In the genomic region with DNA sequence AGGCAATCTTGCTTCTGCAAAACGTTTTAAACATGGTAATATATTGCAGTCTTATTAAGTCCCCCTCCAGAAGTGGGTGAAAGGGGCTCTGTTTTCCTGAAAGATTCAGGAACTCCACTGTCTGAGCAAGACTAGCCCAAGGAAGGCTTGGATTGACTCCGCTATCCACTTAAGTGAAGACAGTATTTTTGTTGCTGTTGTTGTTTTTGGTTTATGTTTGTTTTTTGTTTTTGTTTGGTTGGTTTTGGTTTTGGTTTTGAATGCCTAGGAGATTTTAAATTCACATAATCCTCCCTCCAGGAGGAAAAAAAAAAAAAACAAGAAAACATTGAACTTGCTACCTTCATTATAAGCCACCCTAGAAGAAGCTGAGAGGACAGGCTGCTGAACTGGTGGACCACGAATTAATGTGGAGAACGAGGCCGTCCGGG, we compare ENCODE assay signal across 9 cellular contexts. TPM values are rescaled to one million over a fixed set of nuclear protein-coding genes. Genes with fewer than 3 reads are reported as not detected.
DNase-seq lines count a peak whose midpoint lies in the region; ATAC-seq and TF ChIP-seq lines count a peak whose summit lies in the region.
"Had no signal": no experiment of that assay in that cellular context is flagged by ENCODE, and none has a peak within 500 bp of the region (broad histone marks: within the 10 kb centered on the region; RNA-seq: fewer than 3 reads in every experiment).

No MANE protein-coding gene starts in this region.

- ATAC-seq in Right ventricle myocardium superior (ENCODE audit: poor library complexity) (no peak), upper lobe of right lung (no peak), HG02884 (IDR thresholded peaks at IDR 0.05; ENCODE audit: unreplicated experiment) (no peak)

- no peak overlapping the region for H3K27ac ChIP-seq in cardiac muscle cell
- peak overlapping the region; percentile 73 for H3K27ac ChIP-seq in colonic mucosa
- H3K27ac ChIP-seq in mucosa of rectum (ENCODE audit: low read depth in 2 of 2, low read length in 2 of 2), result no peak overlapping the region
- peak overlapping the region; percentile 63 for H3K27ac ChIP-seq in upper lobe of right lung

- H3K4me3 ChIP-seq in cardiac muscle cell (peak overlapping the region; percentile 21), colonic mucosa (peak overlapping the region; percentile 33), mucosa of rectum (ENCODE audit: low read length in 2 of 2) (peak overlapping the region; percentile 59 to 66), upper lobe of right lung (peak overlapping the region; percentile 44)

- H3K36me3 ChIP-seq in cardiac muscle cell, result no peaks in the 10 kb centered on the region
- H3K36me3 ChIP-seq in colonic mucosa, result no peaks in the 10 kb centered on the region
- H3K36me3 ChIP-seq in mucosa of rectum (ENCODE audit: control insufficient read depth in 2 of 2, insufficient read depth in 2 of 2, low read length in 2 of 2), result no peaks in the 10 kb centered on the region
- no peaks in the 10 kb centered on the region for H3K36me3 ChIP-seq in upper lobe of right lung

- DNase-seq in cardiac muscle cell (ENCODE audit: low read depth in 1 of 2, low spot score in 1 of 2), result no peak
- DNase-seq in Right ventricle myocardium superior, result no peak
- DNase-seq in colonic mucosa, result no peak
- DNase-seq in upper lobe of right lung, result no peak
- DNase-seq in GOT3 (lab: John Stamatoyannopoulos, UW), result no peak
- DNase-seq in SKM-1 treated with dmso at 0.1 percent for 144 hours (lab: John Stamatoyannopoulos, UW; ENCODE audit: unreplicated experiment), result no peak
- DNase-seq: NCI-H1417 treated with DMSO at 0.1 percent for 48 hours had no signal

- H3K9ac ChIP-seq in colonic mucosa (ENCODE audit: low read depth in 2 of 2, low read length in 2 of 2) (peak overlapping the region in 1 of 2 donors; percentile 74), mucosa of rectum (ENCODE audit: low read depth in 1 of 2, low read length in 2 of 2) (peak overlapping the region in 1 of 2 donors; percentile 58)

- intact Hi-C loops in Right ventricle myocardium superior (cut with DNase I), result loop anchor here (5.0 kb wide), 1 partner anchor 34 kb away; no protein-coding TSS in a partner anchor
- intact Hi-C loops in colonic mucosa (cut with DNase I), result loop anchor here (5.0 to 10.0 kb wide), 2 partner anchors 399 to 532 kb away; no protein-coding TSS in a partner anchor
- intact Hi-C loops in upper lobe of right lung (cut with DNase I), result loop anchor here (10.0 kb wide), 1 partner anchor 402 kb away; no protein-coding TSS in a partner anchor

- H3K4me1 ChIP-seq in cardiac muscle cell (ENCODE audit: low read depth) (peaks cover 28% of the 10 kb centered on the region), colonic mucosa (peaks cover 10% of the 10 kb centered on the region), mucosa of rectum (ENCODE audit: control insufficient read depth in 2 of 2, insufficient read depth in 2 of 2, low read length in 2 of 2) (peaks cover 25 to 29% of the 10 kb centered on the region in 2 donors), upper lobe of right lung (peaks cover 42% of the 10 kb centered on the region)

- H3K9me3 ChIP-seq in cardiac muscle cell (ENCODE audit: low read depth) (no peaks in the 10 kb centered on the region), colonic mucosa (no peaks in the 10 kb centered on the region), mucosa of rectum (ENCODE audit: control insufficient read depth in 2 of 2, low read length in 2 of 2) (no peaks in the 10 kb centered on the region), upper lobe of right lung (no peaks in the 10 kb centered on the region)

- no peak for TF ChIP-seq CTCF in cardiac muscle cell (IDR thresholded peaks at IDR 0.05; ENCODE audit: low read depth, low read length)
- TF ChIP-seq CTCF in colonic mucosa (IDR thresholded peaks at IDR 0.05), result no peak
- no peak for TF ChIP-seq CTCF in upper lobe of right lung (IDR thresholded peaks at IDR 0.05)

- peaks cover 71% of the 10 kb centered on the region for H3K27me3 ChIP-seq in cardiac muscle cell
- H3K27me3 ChIP-seq in colonic mucosa, result no peaks in the 10 kb centered on the region
- no peaks in the 10 kb centered on the region for H3K27me3 ChIP-seq in mucosa of rectum (ENCODE audit: control insufficient read depth in 2 of 2, insufficient read depth in 2 of 2, low read length in 2 of 2)
- H3K27me3 ChIP-seq in upper lobe of right lung, result no peaks in the 10 kb centered on the region

RNA-seq across cellular contexts. Expression of a gene that starts 29.1 kb away (rescaled TPM):
- 12.0 and 14.9 TPM in 2 replicates for total RNA-seq in cardiac muscle cell
- polyA plus RNA-seq in cardiac muscle cell, result 10.1 and 18.3 TPM in 2 replicates
- 89.5 TPM for total RNA-seq in Right ventricle myocardium superior
- total RNA-seq in colonic mucosa, result 10 to 100 TPM; 36.0 to 44.2 TPM
- total RNA-seq in upper lobe of right lung, result 66.6 TPM

Comparison
In these comparisons a context has a peak if more than half of its experiments do, and no peak if none do; other contexts are left out.
1. H3K27ac ChIP-seq: peak in colonic mucosa (single experiment) and upper lobe of right lung (single experiment); none in cardiac muscle cell (single experiment) and mucosa of rectum (0 of 2).
2. Peak in every context shown above with its lines, with median percentiles within 50 percentile points of each other: H3K4me3 ChIP-seq.